In the genomic region with DNA sequence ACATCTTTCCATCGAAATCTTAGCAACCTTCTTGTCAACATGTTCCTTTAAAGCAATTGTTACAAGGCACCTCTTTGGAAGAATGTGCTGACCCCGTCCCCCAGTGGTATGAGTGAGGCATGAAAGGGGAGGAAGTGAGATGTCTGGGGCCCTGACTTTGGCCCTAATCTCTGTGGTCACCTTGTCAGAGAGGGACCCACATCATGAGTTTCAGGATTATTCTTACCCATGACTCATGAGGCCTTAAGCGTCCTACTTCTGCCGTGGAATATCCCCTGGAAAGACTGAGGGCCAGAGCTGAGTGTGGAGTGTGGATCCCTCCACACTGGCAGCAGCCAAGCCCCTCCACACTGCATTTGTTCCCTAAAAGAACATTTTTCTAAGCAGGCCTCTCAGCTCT, we compare ENCODE assay signal across 15 cellular contexts.
DNase-seq lines count a peak whose midpoint lies in the region; ATAC-seq, FAIRE-seq and TF ChIP-seq lines count a peak whose summit lies in the region.
"Had no signal": no experiment of that assay in that cellular context is flagged by ENCODE, and none has a peak within 500 bp of the region (broad histone marks: within the 10 kb centered on the region; RNA-seq: fewer than 3 reads in every experiment).

No MANE protein-coding gene starts in this region.

- no peak overlapping the region for H3K23ac ChIP-seq in mesenchymal stem cell (ENCODE audit: low read length in 2 of 2)

- H3K14ac ChIP-seq in mesenchymal stem cell (ENCODE audit: low read length in 2 of 2): no peak overlapping the region

- ATAC-seq in GM19351 (IDR thresholded peaks at IDR 0.05; ENCODE audit: unreplicated experiment) (peak; percentile 85), HG03045 (IDR thresholded peaks at IDR 0.05; ENCODE audit: unreplicated experiment) (peak; percentile 73), HG03571 (IDR thresholded peaks at IDR 0.05; ENCODE audit: unreplicated experiment) (no peak), foreskin keratinocyte (no peak)

- H3K27me3 ChIP-seq in mesenchymal stem cell (ENCODE audit: control insufficient read depth in 1 of 2, insufficient read depth in 1 of 2, low read length in 2 of 2) (peaks cover 21 to 22% of the 10 kb centered on the region in 2 experiments), adrenal gland (no peaks in the 10 kb centered on the region), breast epithelium (no peaks in the 10 kb centered on the region), foreskin keratinocyte (no peaks in the 10 kb centered on the region)

- no peak overlapping the region for H3K18ac ChIP-seq in mesenchymal stem cell (ENCODE audit: low read depth in 1 of 2, low read length in 2 of 2)

- H2BK5ac ChIP-seq in mesenchymal stem cell (ENCODE audit: low read depth, low read length, poor library complexity, severe bottlenecking): no peak overlapping the region

- H3K4me3 ChIP-seq in mesenchymal stem cell (ENCODE audit: insufficient read depth in 1 of 2, low read depth in 1 of 2, low read length in 2 of 2) (no peak overlapping the region), adrenal gland (no peak overlapping the region), breast epithelium (no peak overlapping the region)

- H3K9ac ChIP-seq in mesenchymal stem cell (ENCODE audit: low read length): peak overlapping the region; percentile 69

- intact Hi-C loops in adrenal gland (cut with DNase I): no loop called here
- intact Hi-C loops in breast epithelium (cut with DNase I; ENCODE audit: low total_unique reads): no loop called here

- H3K79me1 ChIP-seq in mesenchymal stem cell (replicated peaks; ENCODE audit: low read length, poor library complexity, severe bottlenecking): no peaks in the 10 kb centered on the region

- H4K8ac ChIP-seq in mesenchymal stem cell (ENCODE audit: low read length): no peak overlapping the region

- FAIRE-seq in GM12891 (lab: Jason Lieb, UNC): no peak
- FAIRE-seq: frontal cortex, HTR-8/SVneo had no signal

- H3K4ac ChIP-seq in mesenchymal stem cell (ENCODE audit: low read depth in 1 of 2, low read length in 2 of 2): no peak overlapping the region

- H3K36me3 ChIP-seq in mesenchymal stem cell (ENCODE audit: control insufficient read depth in 1 of 2, insufficient read depth in 2 of 2, low read depth in 1 of 2, low read length in 2 of 2): no peaks in the 10 kb centered on the region
- no peaks in the 10 kb centered on the region for H3K36me3 ChIP-seq in adrenal gland (replicated peaks in 1 of 2)
- no peaks in the 10 kb centered on the region for H3K36me3 ChIP-seq in breast epithelium

- TF ChIP-seq POLR2A in GM12891 (IDR thresholded peaks at IDR 0.05; ENCODE audit: low read depth, low read length) (no peak), adrenal gland (IDR thresholded peaks at IDR 0.05) (no peak), breast epithelium (IDR thresholded peaks at IDR 0.05) (no peak)

- no peak overlapping the region for H3K4me2 ChIP-seq in mesenchymal stem cell (ENCODE audit: low read length, poor library complexity, severe bottlenecking)

- DNase-seq in GM12891 (ENCODE audit: insufficient read length, low spot score): no peak
- no peak for DNase-seq in mesenchymal stem cell
- DNase-seq in adrenal gland: no peak
- no peak for DNase-seq in breast epithelium (ENCODE audit: low spot score in 2 of 2)
- DNase-seq in foreskin keratinocyte: no peak
- DNase-seq: activated B cell treated with CpG ODN at 0.5 μM for 24 hours, activated T-cell treated with anti-CD3 and anti-CD28 coated beads for 4 hours, Caco-2, GF-D8, NCI-H748 treated with DMSO at 0.1 percent for 48 hours had no signal

- no peak overlapping the region for H4K91ac ChIP-seq in mesenchymal stem cell (ENCODE audit: low read length)

- H3K4me1 ChIP-seq in mesenchymal stem cell (ENCODE audit: control insufficient read depth, insufficient read depth, low read depth, low read length) (no peaks in the 10 kb centered on the region), adrenal gland (replicated peaks in 1 of 2) (no peaks in the 10 kb centered on the region), breast epithelium (no peaks in the 10 kb centered on the region), foreskin keratinocyte (no peaks in the 10 kb centered on the region)
- H3K4me1 ChIP-seq: Caco-2 had no signal

- WGBS in mesenchymal stem cell: 81% methylated on average over 3 of the region's 4 CpGs
- 80 to 86% (median 83%) methylated on average over 4 of the region's 4 CpGs for WGBS in adrenal gland, 4 donors

- H3K27ac ChIP-seq in mesenchymal stem cell (ENCODE audit: low read length, poor library complexity, severe bottlenecking) (no peak overlapping the region), adrenal gland (no peak overlapping the region), breast epithelium (no peak overlapping the region), foreskin keratinocyte (no peak overlapping the region)

- H3K9me3 ChIP-seq in mesenchymal stem cell (ENCODE audit: control insufficient read depth, low read length) (no peaks in the 10 kb centered on the region), adrenal gland (replicated peaks in 1 of 3) (no peaks in the 10 kb centered on the region), breast epithelium (no peaks in the 10 kb centered on the region)
- H3K9me3 ChIP-seq: Caco-2 had no signal

- TF ChIP-seq CTCF in adrenal gland (IDR thresholded peaks at IDR 0.05) (no peak), breast epithelium (IDR thresholded peaks at IDR 0.05) (no peak), foreskin keratinocyte (conservative IDR thresholded peaks at IDR 0.05) (no peak)

- no peak overlapping the region for H2BK12ac ChIP-seq in mesenchymal stem cell (ENCODE audit: low read length in 2 of 2)

- H2BK120ac ChIP-seq in mesenchymal stem cell (ENCODE audit: low read depth, low read length): no peak overlapping the region

- no peak overlapping the region for H2AFZ ChIP-seq in mesenchymal stem cell (ENCODE audit: low read depth, low read length)

- H2AK5ac ChIP-seq in mesenchymal stem cell (ENCODE audit: low read length, severe bottlenecking): no peak overlapping the region

- H2BK15ac ChIP-seq in mesenchymal stem cell (ENCODE audit: low read depth, poor library complexity, severe bottlenecking): no peak overlapping the region

TF ChIP-seq in GM12891, 5 proteins besides CTCF, POLR2A, EP300 and RAD21:
- no peak for TF ChIP-seq POLR2AphosphoS5 (IDR thresholded peaks at IDR 0.05; ENCODE audit: low read depth, low read length)
- peak; percentile 96 for TF ChIP-seq SPI1 (IDR thresholded peaks at IDR 0.05; ENCODE audit: low read depth, low read length)
- no peak for TF ChIP-seq PAX5 (IDR thresholded peaks at IDR 0.05; ENCODE audit: insufficient read depth, low read length, severe bottlenecking)
- TF ChIP-seq POU2F2 (IDR thresholded peaks at IDR 0.05; ENCODE audit: low read depth, low read length): 0 out of 2 replicates have a peak, but pooled peaks have one; percentile 47

Comparison
In these comparisons a context has a peak if more than half of its experiments do, and no peak if none do; other contexts are left out.
1. ATAC-seq: peak in GM19351 (single experiment) and HG03045 (single experiment); none in HG03571 (single experiment) and foreskin keratinocyte (single experiment).